ENCODE assay signal across 13 cellular contexts in the genomic region with DNA sequence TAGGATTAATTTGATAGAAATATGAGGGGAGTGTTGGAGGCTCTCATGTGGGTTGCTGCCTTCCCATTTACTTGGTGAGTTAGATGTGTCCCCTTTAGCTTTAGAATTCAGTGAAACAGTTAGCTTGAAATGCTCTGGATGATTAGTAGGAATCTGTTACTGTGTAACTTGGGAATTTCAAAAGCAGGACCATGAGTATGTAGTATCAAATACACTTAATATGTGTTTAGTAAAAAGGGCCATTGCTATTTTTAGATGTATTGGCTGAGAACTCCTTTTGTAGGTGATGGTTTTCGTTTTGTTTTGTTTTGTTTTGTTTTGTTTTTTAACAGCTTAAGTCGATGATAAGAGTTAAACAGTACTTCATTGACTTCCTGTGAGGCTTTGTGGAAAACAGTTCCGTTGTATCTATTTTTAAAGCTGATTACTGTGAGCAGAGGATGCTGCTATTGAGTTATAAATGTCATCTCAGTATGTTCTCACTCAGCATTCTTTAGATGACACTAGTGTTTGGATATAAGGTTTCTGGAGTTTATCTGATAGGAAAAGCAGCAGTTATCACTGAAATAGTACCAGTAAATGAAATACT. TPM values are rescaled to one million over a fixed set of nuclear protein-coding genes. Genes with fewer than 3 reads are reported as not detected.
DNase-seq lines count a peak whose midpoint lies in the region; ATAC-seq, FAIRE-seq and TF ChIP-seq lines count a peak whose summit lies in the region.
"Had no signal": no experiment of that assay in that cellular context is flagged by ENCODE, and none has a peak within 500 bp of the region (broad histone marks: within the 10 kb centered on the region; RNA-seq: fewer than 3 reads in every experiment).

No MANE protein-coding gene starts in this region.

- POLR2A ChIA-PET in AG04450 (lab: Yijun Ruan, JAX) (interaction anchor here (0.6 kb wide), 1 partner anchor 74 kb away, joined by 3 read pairs; no protein-coding TSS in a partner anchor), GM12878 (lab: Charles Lee) (interaction anchor here (0.6 to 2.6 kb wide), 9 partner anchors 10 to 157 kb away, joined by 3 to 19 read pairs (median 3); a partner anchor contains a TSS)

- CTCF ChIA-PET in AG04450 (lab: Charles Lee): interaction anchor here (1.2 to 5.6 kb wide), 2 partner anchors 21 to 58 kb away, joined by 3 to 30 read pairs; a partner anchor contains a TSS
- CTCF ChIA-PET in GM12878 (lab: Yijun Ruan, JAX): interaction anchor here (0.9 to 7.0 kb wide), 13 partner anchors 8 to 74 kb away, joined by 3 to 52 read pairs (median 9); a partner anchor contains a TSS

- no peaks in the 10 kb centered on the region for H4K20me1 ChIP-seq in GM12878 (ENCODE audit: control insufficient read depth, insufficient read depth)

- peaks cover 0 to 2% of the 10 kb centered on the region in 2 donors for H3K36me3 Mint-ChIP-seq in activated T-cell treated with anti-CD3 and anti-CD28 coated beads, Interleukin-2, amount 50 U/mL, for 72 hours (ENCODE audit: insufficient read depth in 2 of 2)

- H2AFZ ChIP-seq in GM12878 (ENCODE audit: control insufficient read depth, low read depth, low read length): no peak overlapping the region

- TF ChIP-seq POLR2A in H54 (IDR thresholded peaks at IDR 0.05; ENCODE audit: low read depth, low read length) (no peak), GM12878 (IDR thresholded peaks at IDR 0.05; ENCODE audit: low read depth, low read length) (no peak)

- DNase-seq in AG04450 (ENCODE audit: low read depth, low spot score): no peak
- no peak for DNase-seq in H54 (ENCODE audit: insufficient read length, low spot score)
- no peak for DNase-seq in GM12878 (ENCODE audit: low read depth, low spot score)
- peak; percentile 44 for DNase-seq in kidney tubule cell (ENCODE audit: low spot score)
- no peak for DNase-seq in omental fat pad (ENCODE audit: low spot score)
- no peak for DNase-seq in activated T-cell treated with anti-CD3 and anti-CD28 coated beads, Interleukin-2, amount 50 U/mL, for 72 hours
- DNase-seq in ecto neural progenitor cell (ENCODE audit: low spot score): no peak
- DNase-seq: activated naive CD4-positive, alpha-beta T cell treated with anti-CD3 and anti-CD28 coated beads, Interleukin-2, amount 50 U/mL, for 16 hours; NCI-H345; substantia nigra had no signal

- no peaks in the 10 kb centered on the region for H3K9me3 ChIP-seq in AG04450 (ENCODE audit: control insufficient read depth, insufficient read depth, low read length)
- H3K9me3 ChIP-seq in GM12878 (replicated peaks; ENCODE audit: control insufficient read depth, insufficient read depth, low read length): no peaks in the 10 kb centered on the region

- H3K4me1 ChIP-seq in GM12878 (ENCODE audit: control insufficient read depth, insufficient read depth, low read length): peaks cover 40% of the 10 kb centered on the region

- SMC1A ChIA-PET in GM12878 (lab: Charles Lee; ENCODE audit: uncharacterized antibody, unreplicated experiment): interaction anchor here (0.7 to 5.3 kb wide), 17 partner anchors 9 to 65 kb away, joined by 3 to 42 read pairs (median 4); a partner anchor contains a TSS

- H3K4me1 Mint-ChIP-seq in activated T-cell treated with anti-CD3 and anti-CD28 coated beads, Interleukin-2, amount 50 U/mL, for 72 hours (ENCODE audit: low read depth): peaks cover 57% of the 10 kb centered on the region

- H3K79me2 ChIP-seq in GM12878 (ENCODE audit: control insufficient read depth, insufficient read depth, low read length): peaks cover 87% of the 10 kb centered on the region

- 0% methylated on average over 3 of the region's 3 CpGs for WGBS in GM12878 (ENCODE audit: insufficient coverage, insufficient replicate concordance, low lambda C conversion rate, missing lambda C conversion rate)

- FAIRE-seq in H54 (lab: Jason Lieb, UNC) (peak; percentile 23), GM12878 (lab: Jason Lieb, UNC) (no peak)

- TF ChIP-seq CTCF in AG04450 (IDR thresholded peaks at IDR 0.05; ENCODE audit: low read depth, low read length) (no peak), GM12878 (IDR thresholded peaks at IDR 0.05 in 2 of 3, conservative IDR thresholded peaks at IDR 0.05 in 1 of 3; ENCODE audit: control insufficient read depth in 2 of 3, extremely low read depth in 1 of 3, insufficient read depth in 1 of 3, low read depth in 3 of 3, low read length in 3 of 3) (no peak), omental fat pad (IDR thresholded peaks at IDR 0.05) (no peak)

- TF ChIP-seq EP300 in GM12878 (IDR thresholded peaks at IDR 0.05; ENCODE audit: borderline replicate concordance in 1 of 2, control insufficient read depth in 1 of 2, low read depth in 2 of 2, low read length in 2 of 2): no peak

- no peaks in the 10 kb centered on the region for H3K9me3 Mint-ChIP-seq in activated T-cell treated with anti-CD3 and anti-CD28 coated beads, Interleukin-2, amount 50 U/mL, for 72 hours
- H3K9me3 Mint-ChIP-seq: mesothelial cell of epicardium had no signal

- H3K27me3 ChIP-seq in AG04450 (ENCODE audit: control insufficient read depth, insufficient read depth, low read length): no peaks in the 10 kb centered on the region
- no peaks in the 10 kb centered on the region for H3K27me3 ChIP-seq in GM12878 (replicated peaks in 1 of 2; ENCODE audit: control insufficient read depth in 2 of 2, insufficient read depth in 2 of 2, low read length in 1 of 2)

- intact Hi-C loops in GM12878 (cut with micrococcal nuclease; ENCODE audit: unreplicated experiment): no loop called here

- H3K27ac Mint-ChIP-seq in activated T-cell treated with anti-CD3 and anti-CD28 coated beads, Interleukin-2, amount 50 U/mL, for 72 hours: no peak overlapping the region
- H3K27ac Mint-ChIP-seq: mesothelial cell of epicardium had no signal

- 0 out of 3 replicates have a peak, but pooled peaks have one; percentile 5 for ATAC-seq in GM12878
- ATAC-seq in omental fat pad (ENCODE audit: low FRiP score): no peak
- no peak for ATAC-seq in GM21381 (IDR thresholded peaks at IDR 0.05; ENCODE audit: unreplicated experiment)
- ATAC-seq in activated T-cell treated with anti-CD3 and anti-CD28 coated beads, Interleukin-2, amount 50 U/mL, for 72 hours (replicated peaks in 1 of 2): no peak
- ATAC-seq: HCT116 had no signal

- in situ Hi-C loops in GM12878 (cut with MboI): no loop called here

- H3K9ac ChIP-seq in GM12878 (ENCODE audit: control insufficient read depth, insufficient read depth, low read length): 0 out of 2 replicates have a peak overlapping the region, but pooled peaks have one; percentile 32

- 0 out of 4 replicates have a peak, but pooled peaks cover 0 to 4% of the 10 kb centered on the region in 2 experiments for H3K36me3 ChIP-seq in GM12878 (ENCODE audit: control insufficient read depth in 2 of 2, insufficient read depth in 2 of 2, low read length in 1 of 2)

- no peaks in the 10 kb centered on the region for H3K27me3 Mint-ChIP-seq in activated T-cell treated with anti-CD3 and anti-CD28 coated beads, Interleukin-2, amount 50 U/mL, for 72 hours (ENCODE audit: low read depth)

- H3K4me2 ChIP-seq in GM12878 (ENCODE audit: control insufficient read depth, insufficient read depth): peak overlapping the region; percentile 86

- RAD21 ChIA-PET in GM12878 (lab: Charles Lee; ENCODE audit: unreplicated experiment): interaction anchor here (0.6 to 6.9 kb wide), 10 partner anchors 11 to 72 kb away, joined by 3 to 44 read pairs (median 3); a partner anchor contains a TSS

- no peak for TF ChIP-seq RAD21 in GM12878 (IDR thresholded peaks at IDR 0.05; ENCODE audit: insufficient read depth, low read depth, low read length)

- peak overlapping the region; percentile 13 for H3K27ac ChIP-seq in AG04450 (ENCODE audit: low read depth, low read length)
- H3K27ac ChIP-seq in GM12878 (ENCODE audit: control insufficient read depth, insufficient read depth): peak overlapping the region; percentile 83

- no TSS peak for BruUV-seq in GM12878 (replicated peaks; lab: Mats Ljungman, UMichigan)

- no peak overlapping the region for H3K4me3 Mint-ChIP-seq in activated T-cell treated with anti-CD3 and anti-CD28 coated beads, Interleukin-2, amount 50 U/mL, for 72 hours
- H3K4me3 Mint-ChIP-seq: mesothelial cell of epicardium had no signal

- H3K4me3 ChIP-seq in AG04450 (ENCODE audit: low read depth, low read length): no peak overlapping the region
- H3K4me3 ChIP-seq in GM12878: peak overlapping the region; percentile 31

RNA-seq across cellular contexts. Expression of a gene that starts 53.5 kb away (rescaled TPM):
- polyA plus RNA-seq in AG04450 (2011; rRNA removed) (41.9 and 53.4 TPM in 2 replicates), GM12878 (2011; rRNA removed) (2.5 and 4.1 TPM in 2 replicates), GM12878 (2014; fragmentation: Illumina TruSeq; extraction: Trizol) (7.4 and 12.1 TPM in 2 replicates), GM12878 (2014; fragmentation: Nextera tagmentation; extraction: Ambion mirVana) (1 to 10 TPM; 3.1 to 4.5 TPM), GM12878 (2014; rRNA removed) (13.2 and 16.5 TPM in 2 replicates), GM12878 (2016; fragmentation: Nextera tagmentation; extraction: Ambion mirVana) (1 to 10 TPM; 7.8 to 8.7 TPM)
- 33.6 and 38.8 TPM in 2 replicates for polyA minus RNA-seq in AG04450 (2011; rRNA and poly(A)+ RNA removed)
- 68.2 and 76.0 TPM in 2 replicates for total RNA-seq in GM12878 (2013; cell fraction: nucleolus; rRNA removed)
- total RNA-seq in GM12878 (2014; rRNA removed) (17.6 TPM in 2 replicates), GM12878 (2014; rRNA removed; fragmentation: Illumina TruSeq; extraction: Trizol) (10.0 TPM in 2 replicates), GM12878 (2021) (17.9 and 19.7 TPM in 2 replicates), omental fat pad (1,000 to 10,000 TPM in 1 of 4 donors, 100 to 1,000 TPM in 3; 613 to 1,211 (median 746) TPM)
- polyA plus RNA-seq in GM12878 (2011; ENCODE audit: low read depth): 0.49 TPM
- 11.5 and 18.7 TPM in 2 replicates for polyA plus RNA-seq in GM12878 (2011; cell fraction: cytosol; rRNA removed)
- polyA plus RNA-seq in GM12878 (2011; cell fraction: nucleus; rRNA removed): 6.6 and 8.2 TPM in 2 replicates
- polyA plus RNA-seq in GM12878 (2012): 0.92 and 4.0 TPM in 2 replicates
- polyA minus RNA-seq in GM12878 (2011; rRNA and poly(A)+ RNA removed): 3.9 and 6.9 TPM in 2 replicates
- polyA minus RNA-seq in GM12878 (2011; cell fraction: cytosol; rRNA and poly(A)+ RNA removed): 3.6 and 4.2 TPM in 2 replicates
- polyA minus RNA-seq in GM12878 (2011; cell fraction: nucleus; rRNA and poly(A)+ RNA removed): 5.3 and 8.2 TPM in 2 replicates
- 1 to 10 TPM; 4.7 to 5.2 TPM for total RNA-seq in activated T-cell treated with anti-CD3 and anti-CD28 coated beads, Interleukin-2, amount 50 U/mL, for 72 hours

RNA-seq across cellular contexts. Expression of a gene that starts 57.3 kb away (rescaled TPM):
- 19.9 and 24.3 TPM in 2 replicates for polyA plus RNA-seq in AG04450 (2011; rRNA removed)
- 23.6 and 28.2 TPM in 2 replicates for polyA minus RNA-seq in AG04450 (2011; rRNA and poly(A)+ RNA removed)
- total RNA-seq in GM12878 (2013; cell fraction: nucleolus; rRNA removed): 28.7 and 29.6 TPM in 2 replicates
- total RNA-seq in GM12878 (2014; rRNA removed): 9.3 and 9.6 TPM in 2 replicates
- 9.4 and 10.0 TPM in 2 replicates for total RNA-seq in GM12878 (2014; rRNA removed; fragmentation: Illumina TruSeq; extraction: Trizol)
- 25.4 and 27.1 TPM in 2 replicates for total RNA-seq in GM12878 (2021)
- polyA plus RNA-seq in GM12878 (2011; ENCODE audit: low read depth): 7.9 TPM
- polyA plus RNA-seq in GM12878 (2011; rRNA removed): 14.5 and 18.4 TPM in 2 replicates
- polyA plus RNA-seq in GM12878 (2011; cell fraction: cytosol; rRNA removed): 11.4 and 16.9 TPM in 2 replicates
- polyA plus RNA-seq in GM12878 (2011; cell fraction: nucleus; rRNA removed): 21.6 and 24.8 TPM in 2 replicates
- 9.4 and 12.4 TPM in 2 replicates for polyA plus RNA-seq in GM12878 (2012)
- polyA plus RNA-seq in GM12878 (2014; fragmentation: Illumina TruSeq; extraction: Trizol): 21.5 and 25.9 TPM in 2 replicates
- polyA plus RNA-seq in GM12878 (2014; fragmentation: Nextera tagmentation; extraction: Ambion mirVana): 1 to 10 TPM; 3.9 to 7.6 TPM
- polyA plus RNA-seq in GM12878 (2014; rRNA removed): 11.6 and 12.1 TPM in 2 replicates
- 1 to 10 TPM; 8.2 to 8.8 TPM for polyA plus RNA-seq in GM12878 (2016; fragmentation: Nextera tagmentation; extraction: Ambion mirVana)
- polyA minus RNA-seq in GM12878 (2011; rRNA and poly(A)+ RNA removed): 20.2 and 23.0 TPM in 2 replicates
- polyA minus RNA-seq in GM12878 (2011; cell fraction: cytosol; rRNA and poly(A)+ RNA removed): 11.9 and 13.2 TPM in 2 replicates
- polyA minus RNA-seq in GM12878 (2011; cell fraction: nucleus; rRNA and poly(A)+ RNA removed): 8.0 and 13.5 TPM in 2 replicates
- total RNA-seq in omental fat pad: 10 to 100 TPM; 12.9 to 26.6 (median 20.9) TPM
- total RNA-seq in activated T-cell treated with anti-CD3 and anti-CD28 coated beads, Interleukin-2, amount 50 U/mL, for 72 hours: 10 to 100 TPM; 45.4 to 52.7 TPM

Comparison
In these comparisons a context has a peak if more than half of its experiments do, and no peak if none do; other contexts are left out.
1. RNA of a gene that starts 53.5 kb away (total RNA-seq): 613 to 1,211 TPM in omental fat pad; 10.0 to 76.0 TPM in GM12878 and 4.7 to 5.2 TPM in activated T-cell treated with anti-CD3 and anti-CD28 coated beads, Interleukin-2, amount 50 U/mL, for 72 hours; every median in the first group is over 4 times any median in the second.